In genomic region chr1:167937709-167938010, GRCh38 we compare ENCODE assay signal across 9 cellular contexts. TPM values are rescaled to one million over a fixed set of nuclear protein-coding genes. Genes with fewer than 3 reads are reported as not detected.
A peak's percentile ranks its signal among the peaks of the same experiment; 100 is the strongest.
DNase-seq lines count a peak whose midpoint lies in the region; ATAC-seq, FAIRE-seq and TF ChIP-seq lines count a peak whose summit lies in the region.
"Had no signal": no experiment of that assay in that cellular context is flagged by ENCODE, and none has a peak within 500 bp of the region (broad histone marks: within the 10 kb centered on the region; RNA-seq: fewer than 3 reads in every experiment).

No MANE protein-coding gene starts in this region.

- no peak for ATAC-seq in GM21367 (IDR thresholded peaks at IDR 0.05; ENCODE audit: unreplicated experiment)
- no peak for ATAC-seq in GM21528 (IDR thresholded peaks at IDR 0.05; ENCODE audit: low FRiP score, unreplicated experiment)
- no peak for ATAC-seq in GM21447 (IDR thresholded peaks at IDR 0.05; ENCODE audit: unreplicated experiment)
- ATAC-seq in HG02571 (IDR thresholded peaks at IDR 0.05; ENCODE audit: unreplicated experiment), result no peak

- DNase-seq in HS-5 (ENCODE audit: low read depth), result peak; percentile 19
- no peak for DNase-seq in bronchial epithelial cell (ENCODE audit: low read depth)
- no peak for DNase-seq in mesothelial cell of epicardium (ENCODE audit: low spot score in 2 of 2, unreplicated experiment in 2 of 2)

- peaks cover 29% of the 10 kb centered on the region for H3K4me1 Mint-ChIP-seq in mesothelial cell of epicardium

- peak overlapping the region; percentile 81 for H3K4me3 Mint-ChIP-seq in mesothelial cell of epicardium

- no peaks in the 10 kb centered on the region for H3K36me3 ChIP-seq in bronchial epithelial cell (ENCODE audit: control insufficient read depth, insufficient read depth, low read length)

- no peak for FAIRE-seq in bronchial epithelial cell (lab: Jason Lieb, UNC)
- FAIRE-seq: islet of Langerhans had no signal

- H3K27me3 Mint-ChIP-seq in mesothelial cell of epicardium (ENCODE audit: low read depth), result no peaks in the 10 kb centered on the region

- H3K9me3 Mint-ChIP-seq in mesothelial cell of epicardium, result no peaks in the 10 kb centered on the region

- peak overlapping the region; percentile 98 for H3K27ac ChIP-seq in 22Rv1

- no peaks in the 10 kb centered on the region for H3K27me3 ChIP-seq in bronchial epithelial cell (ENCODE audit: control insufficient read depth, insufficient read depth, low read length)

- TF ChIP-seq CTCF in 22Rv1 (IDR thresholded peaks at IDR 0.05) (no peak), bronchial epithelial cell (IDR thresholded peaks at IDR 0.05; ENCODE audit: insufficient read depth, low read length, severe bottlenecking) (no peak), mesothelial cell of epicardium (IDR thresholded peaks at IDR 0.05; ENCODE audit: unreplicated experiment) (no peak)

- peaks cover 1% of the 10 kb centered on the region for H3K36me3 Mint-ChIP-seq in mesothelial cell of epicardium

- peak overlapping the region; percentile 83 for H3K4me3 ChIP-seq in bronchial epithelial cell (ENCODE audit: low read depth, low read length)

- peak overlapping the region; percentile 97 for H3K27ac Mint-ChIP-seq in mesothelial cell of epicardium

RNA-seq across cellular contexts. Expression of gene MPC2, which starts 0.8 kb away (rescaled TPM):
- 10.8 and 23.6 TPM in 2 replicates for total RNA-seq in bronchial epithelial cell
- total RNA-seq in mesothelial cell of epicardium, result 20.5 to 23.9 TPM (median 21.4 TPM) in 3 replicates

RNA-seq across cellular contexts. Expression of gene DCAF6, which starts 1.2 kb away (rescaled TPM):
- 28.2 and 34.6 TPM in 2 replicates for total RNA-seq in bronchial epithelial cell
- total RNA-seq in mesothelial cell of epicardium, result 34.0 to 34.4 TPM (median 34.0 TPM) in 3 replicates

RNA-seq across cellular contexts. Expression of gene ADCY10, which starts 23.7 kb away (rescaled TPM):
- 0.26 TPM in 2 replicates for total RNA-seq in bronchial epithelial cell
- total RNA-seq in mesothelial cell of epicardium, result 0.04 to 0.47 TPM (median 0.16 TPM) in 3 replicates
